Comparison of ENCODE assay signal across 28 cellular contexts in the genomic region with DNA sequence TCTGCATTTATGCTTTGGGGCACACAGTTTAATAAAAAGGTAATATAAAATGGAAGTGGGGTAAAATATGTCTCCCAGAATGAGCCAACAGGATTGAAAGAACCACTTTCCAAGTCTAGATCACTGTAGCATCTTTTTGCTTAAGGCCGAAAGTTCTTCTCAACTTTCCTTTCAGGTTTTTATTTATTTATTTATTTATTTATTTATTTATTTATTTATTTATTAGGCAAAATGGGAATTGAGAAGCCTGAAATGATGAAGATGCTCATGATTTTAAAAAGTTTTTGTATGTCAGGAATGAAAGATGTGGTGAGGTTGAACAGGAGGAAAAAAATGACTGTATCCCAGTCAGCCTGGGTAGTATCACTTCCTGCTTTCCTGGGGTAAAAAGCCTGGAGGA. TPM values are rescaled to one million over a fixed set of nuclear protein-coding genes. Genes with fewer than 3 reads are reported as not detected.
"Had no signal": no experiment of that assay in that cellular context is flagged by ENCODE, and none has a peak within 500 bp of the region (broad histone marks: within the 10 kb centered on the region; RNA-seq: fewer than 3 reads in every experiment).

No MANE protein-coding gene starts in this region.

- H3K27me3 ChIP-seq: colonic mucosa, foreskin keratinocyte, heart left ventricle, hepatocyte, pancreas, right lobe of liver, stomach, thyroid gland, vagina had no signal

- H3K4me3 ChIP-seq: colonic mucosa, esophagus muscularis mucosa, gastroesophageal sphincter, heart left ventricle, hepatocyte, lung, pancreas, right lobe of liver, smooth muscle cell, stomach, thyroid gland, vagina had no signal

- H3K4me2 ChIP-seq: hepatocyte, smooth muscle cell had no signal

- H3K27ac ChIP-seq: colonic mucosa, esophagus muscularis mucosa, foreskin keratinocyte, gastroesophageal sphincter, heart left ventricle, hepatocyte, pancreas, right lobe of liver, stomach, thyroid gland, vagina had no signal

- H3K4me1 ChIP-seq: colonic mucosa, foreskin keratinocyte, gastroesophageal sphincter had no signal

- H3K27me3 Mint-ChIP-seq: dendritic cell treated with granulocyte-macrophage colony-stimulating factor and Interleukin-4, amounts not matched to agents 40 ng/mL and 50 ng/mL, for 4 days; naive thymus-derived CD8-positive, alpha-beta T cell; progenitor cell of endocrine pancreas had no signal

- FAIRE-seq: endothelial cell of umbilical vein, kidney, pancreas had no signal

- H3K4me3 Mint-ChIP-seq: dendritic cell treated with granulocyte-macrophage colony-stimulating factor and Interleukin-4, amounts not matched to agents 40 ng/mL and 50 ng/mL, for 4 days; naive thymus-derived CD8-positive, alpha-beta T cell; stimulated activated effector memory CD8-positive, alpha-beta T cell treated with anti-CD3 and anti-CD28 coated beads, Interleukin-12 subunit alpha, Interleukin-12 subunit beta, amount 100 ng/mL, for 72 hours had no signal

- H3K36me3 ChIP-seq: colonic mucosa, esophagus muscularis mucosa, gastroesophageal sphincter, heart left ventricle, pancreas, right lobe of liver, stomach, thyroid gland, vagina had no signal

- H3K9me3 Mint-ChIP-seq: dendritic cell treated with granulocyte-macrophage colony-stimulating factor and Interleukin-4, amounts not matched to agents 40 ng/mL and 50 ng/mL, for 4 days; stimulated activated effector memory CD8-positive, alpha-beta T cell treated with anti-CD3 and anti-CD28 coated beads, Interleukin-12 subunit alpha, Interleukin-12 subunit beta, amount 100 ng/mL, for 72 hours had no signal

- H3K36me3 Mint-ChIP-seq: naive thymus-derived CD8-positive, alpha-beta T cell; stimulated activated effector memory CD8-positive, alpha-beta T cell treated with anti-CD3 and anti-CD28 coated beads, Interleukin-12 subunit alpha, Interleukin-12 subunit beta, amount 100 ng/mL, for 72 hours had no signal

- DNase-seq: colonic mucosa; effector memory CD4-positive, alpha-beta T cell; foreskin keratinocyte; heart left ventricle; kidney; mesenchymal stem cell; midbrain; naive thymus-derived CD8-positive, alpha-beta T cell; occipital lobe; pancreas; right lobe of liver; stimulated activated CD4-positive, alpha-beta T cell treated with anti-CD3 and anti-CD28 coated beads, Interleukin-2, amount 100 ng/mL, for 24 hours; stimulated activated CD4-positive, alpha-beta T cell treated with anti-CD3 and anti-CD28 coated beads, Interleukin-4, amount 100 ng/mL, for 24 hours; stimulated activated naive CD4-positive, alpha-beta T cell treated with Interleukin-2 at 50 U/mL for 16 hours; stomach; thyroid gland; trophoblast cell had no signal

- H3K9me3 ChIP-seq: colonic mucosa, esophagus muscularis mucosa, gastroesophageal sphincter, heart left ventricle, pancreas, right lobe of liver, stomach, thyroid gland, vagina had no signal

- H3K27ac Mint-ChIP-seq: dendritic cell treated with granulocyte-macrophage colony-stimulating factor and Interleukin-4, amounts not matched to agents 40 ng/mL and 50 ng/mL, for 4 days; progenitor cell of endocrine pancreas; stimulated activated effector memory CD8-positive, alpha-beta T cell treated with anti-CD3 and anti-CD28 coated beads, Interleukin-12 subunit alpha, Interleukin-12 subunit beta, amount 100 ng/mL, for 72 hours had no signal

- ATAC-seq: foreskin keratinocyte; gastroesophageal sphincter; heart left ventricle; left lobe of liver; naive thymus-derived CD8-positive, alpha-beta T cell; pancreas; right lobe of liver; stimulated activated effector memory CD8-positive, alpha-beta T cell treated with anti-CD3 and anti-CD28 coated beads, Interleukin-12 subunit alpha, Interleukin-12 subunit beta, amount 100 ng/mL, for 72 hours had no signal

RNA-seq across cellular contexts. Expression of a gene that starts 24.0 kb away (rescaled TPM):
- total RNA-seq: endothelial cell of umbilical vein had no signal
- polyA plus RNA-seq: endothelial cell of umbilical vein had no signal
